In genomic region chr7:129784437-129784782, GRCh38 we compare ENCODE assay signal across 16 cellular contexts.
"Had no signal": no experiment of that assay in that cellular context is flagged by ENCODE, and none has a peak within 500 bp of the region (broad histone marks: within the 10 kb centered on the region; RNA-seq: fewer than 3 reads in every experiment).

No MANE protein-coding gene starts in this region.

- H3K9me3 Mint-ChIP-seq: activated CD8-positive, alpha-beta T cell treated with anti-CD3 and anti-CD28 coated beads for 36 hours; activated naive CD4-positive, alpha-beta T cell treated with anti-CD3 and anti-CD28 coated beads for 36 hours; activated T-helper 17 cell treated with anti-CD3 and anti-CD28 coated beads, Interleukin-2, amount 50 U/mL, for 72 hours; T-helper 1 cell treated with Interleukin-12 subunit alpha and Interleukin-12 subunit beta and Interleukin-4 antibody, amounts not matched to agents 30 μg/mL and 1 μg/mL, for 36 hours had no signal

- DNase-seq: activated CD8-positive, alpha-beta memory T cell treated with anti-CD3 and anti-CD28 coated beads, Interleukin-2, amount 50 U/mL, for 4 hours; activated naive CD4-positive, alpha-beta T cell treated with anti-CD3 and anti-CD28 coated beads for 36 hours; dermis blood vessel endothelial cell; hypothalamus; lower lobe of right lung; midbrain; naive thymus-derived CD4-positive, alpha-beta T cell; stimulated activated CD4-positive, alpha-beta T cell treated with anti-CD3 and anti-CD28 coated beads, Interleukin-12 subunit alpha, Interleukin-12 subunit beta, amount 100 ng/mL, for 4 hours; stimulated activated CD4-positive, alpha-beta T cell treated with anti-CD3 and anti-CD28 coated beads, Interleukin-4, amount 100 ng/mL, for 1 hour had no signal

- H3K27ac ChIP-seq: lower lobe of right lung, thyroid gland had no signal

- H3K4me3 Mint-ChIP-seq: activated naive CD4-positive, alpha-beta T cell treated with anti-CD3 and anti-CD28 coated beads for 36 hours; T-helper 1 cell treated with Interleukin-12 subunit alpha and Interleukin-12 subunit beta and Interleukin-4 antibody, amounts not matched to agents 30 μg/mL and 1 μg/mL, for 36 hours had no signal

- H3K9me3 ChIP-seq: lower lobe of right lung, thyroid gland had no signal

- H3K36me3 ChIP-seq: lower lobe of right lung, thyroid gland had no signal

- H3K4me3 ChIP-seq: lower lobe of right lung, thyroid gland had no signal

- ATAC-seq: activated CD4-positive, CD25-positive, alpha-beta regulatory T cell treated with anti-CD3 and anti-CD28 coated beads, Interleukin-2, amount 50 U/mL, for 24 hours; activated CD8-positive, alpha-beta T cell treated with anti-CD3 and anti-CD28 coated beads for 36 hours; activated T-helper 17 cell treated with anti-CD3 and anti-CD28 coated beads, Interleukin-2, amount 50 U/mL, for 72 hours; lower lobe of right lung; naive thymus-derived CD4-positive, alpha-beta T cell; sciatic nerve had no signal

- H3K27ac Mint-ChIP-seq: activated CD8-positive, alpha-beta T cell treated with anti-CD3 and anti-CD28 coated beads for 36 hours; activated naive CD4-positive, alpha-beta T cell treated with anti-CD3 and anti-CD28 coated beads for 36 hours; activated T-helper 17 cell treated with anti-CD3 and anti-CD28 coated beads, Interleukin-2, amount 50 U/mL, for 72 hours; naive thymus-derived CD4-positive, alpha-beta T cell; progenitor cell of endocrine pancreas; T-helper 1 cell treated with Interleukin-12 subunit alpha and Interleukin-12 subunit beta and Interleukin-4 antibody, amounts not matched to agents 30 μg/mL and 1 μg/mL, for 36 hours had no signal
